Comparison of ENCODE assay signal across 19 cellular contexts in genomic region chr1:119326251-119326650, GRCh38. TPM values are rescaled to one million over a fixed set of nuclear protein-coding genes. Genes with fewer than 3 reads are reported as not detected.
A peak's percentile ranks its signal among the peaks of the same experiment; 100 is the strongest.
DNase-seq lines count a peak whose midpoint lies in the region; ATAC-seq and TF ChIP-seq lines count a peak whose summit lies in the region.
"Had no signal": no experiment of that assay in that cellular context is flagged by ENCODE, and none has a peak within 500 bp of the region (broad histone marks: within the 10 kb centered on the region; RNA-seq: fewer than 3 reads in every experiment).

No MANE protein-coding gene starts in this region.

- H3K27me3 Mint-ChIP-seq in activated T-cell treated with anti-CD3 and anti-CD28 coated beads, Interleukin-2, amount 50 U/mL, for 4 hours (ENCODE audit: low read depth) = peaks cover 9% of the 10 kb centered on the region
- H3K27me3 Mint-ChIP-seq in activated B cell treated with CpG ODN at 0.5 μM for 24 hours = peaks cover 6% of the 10 kb centered on the region
- H3K27me3 Mint-ChIP-seq in stimulated activated naive CD8-positive, alpha-beta T cell treated with anti-CD3 and anti-CD28 coated beads, Interleukin-15, amount 100 ng/mL, for 72 hours = peaks cover 45% of the 10 kb centered on the region

- intact Hi-C loops in activated B cell treated with CpG ODN at 0.5 μM for 24 hours (cut with micrococcal nuclease) = loop anchor here (5.0 kb wide), 1 partner anchor 184 kb away; the partner anchor contains the start of gene WARS2
- intact Hi-C loops in right lobe of liver (cut with DNase I) = no loop called here
- intact Hi-C loops in A673 (cut with micrococcal nuclease; ENCODE audit: unreplicated experiment) = no loop called here

- H3K27me3 ChIP-seq in right lobe of liver (no peaks in the 10 kb centered on the region), thymus (ENCODE audit: control insufficient read depth, insufficient read depth) (no peaks in the 10 kb centered on the region), A673 (replicated peaks; ENCODE audit: insufficient read depth, low read depth, low read length, poor library complexity) (no peaks in the 10 kb centered on the region)
- H3K27me3 ChIP-seq: upper lobe of left lung had no signal

- H3K27ac Mint-ChIP-seq in activated B cell treated with CpG ODN at 0.5 μM for 24 hours = no peak overlapping the region
- no peak overlapping the region for H3K27ac Mint-ChIP-seq in stimulated activated naive CD8-positive, alpha-beta T cell treated with anti-CD3 and anti-CD28 coated beads, Interleukin-15, amount 100 ng/mL, for 72 hours
- H3K27ac Mint-ChIP-seq: activated CD8-positive, alpha-beta T cell treated with anti-CD3 and anti-CD28 coated beads, Interleukin-2, amount 10 ng/mL, durations not matched to agents 7 days and 5 days had no signal

- peak overlapping the region; percentile 77 for H3K4me3 Mint-ChIP-seq in activated T-cell treated with anti-CD3 and anti-CD28 coated beads, Interleukin-2, amount 50 U/mL, for 4 hours
- peak overlapping the region; percentile 82 for H3K4me3 Mint-ChIP-seq in activated B cell treated with CpG ODN at 0.5 μM for 24 hours
- H3K4me3 Mint-ChIP-seq in stimulated activated naive CD8-positive, alpha-beta T cell treated with anti-CD3 and anti-CD28 coated beads, Interleukin-15, amount 100 ng/mL, for 72 hours = peak overlapping the region in 1 of 2 donors; percentile 47

- POLR2A ChIA-PET in activated B cell treated with CpG ODN at 0.5 μM for 24 hours (lab: Charles Lee) (no interaction called here), A673 (lab: Charles Lee; ENCODE audit: low non-redundant PET) (no interaction called here)

- ATAC-seq in activated T-cell treated with anti-CD3 and anti-CD28 coated beads, Interleukin-2, amount 50 U/mL, for 4 hours = no peak
- no peak for ATAC-seq in activated B cell treated with CpG ODN at 0.5 μM for 24 hours (ENCODE audit: low read depth)
- ATAC-seq in right lobe of liver = peak; percentile 50 to 54 (median 51)
- ATAC-seq in stimulated activated naive CD8-positive, alpha-beta T cell treated with anti-CD3 and anti-CD28 coated beads, Interleukin-15, amount 100 ng/mL, for 72 hours = no peak
- ATAC-seq: activated CD8-positive, alpha-beta T cell treated with anti-CD3 and anti-CD28 coated beads, Interleukin-2, amount 10 ng/mL, durations not matched to agents 7 days and 5 days; GM12878 had no signal

- peaks cover 0 to 55% (median 2%) of the 10 kb centered on the region in 4 donors for H3K4me1 ChIP-seq in right lobe of liver
- peaks cover 7% of the 10 kb centered on the region for H3K4me1 ChIP-seq in thymus (ENCODE audit: control insufficient read depth, insufficient read depth, low read length)
- H3K4me1 ChIP-seq in A673 (ENCODE audit: insufficient read depth, low read length, poor library complexity, severe bottlenecking) = no peaks in the 10 kb centered on the region
- H3K4me1 ChIP-seq: Caco-2 had no signal

- no peak for TF ChIP-seq CTCF in activated B cell treated with CpG ODN at 0.5 μM for 24 hours (IDR thresholded peaks at IDR 0.05)
- TF ChIP-seq CTCF in right lobe of liver (IDR thresholded peaks at IDR 0.05) = no peak
- no peak for TF ChIP-seq CTCF in A673 (conservative IDR thresholded peaks at IDR 0.05; ENCODE audit: low read depth, low read length)

- H3K36me3 ChIP-seq in right lobe of liver (peaks cover 0 to 2% (median 0%) of the 10 kb centered on the region in 4 donors), thymus (ENCODE audit: control insufficient read depth, insufficient read depth) (no peaks in the 10 kb centered on the region), A673 (ENCODE audit: insufficient read depth, low read length, poor library complexity, severe bottlenecking) (no peaks in the 10 kb centered on the region)
- H3K36me3 ChIP-seq: upper lobe of left lung, WERI-Rb-1 had no signal

- H3K9me3 ChIP-seq in right lobe of liver (no peaks in the 10 kb centered on the region), thymus (ENCODE audit: control insufficient read depth) (no peaks in the 10 kb centered on the region), A673 (ENCODE audit: low read depth, low read length, poor library complexity, severe bottlenecking) (no peaks in the 10 kb centered on the region)
- H3K9me3 ChIP-seq: Caco-2, psoas muscle, upper lobe of left lung had no signal

- 62% methylated on average over 7 of the region's 7 CpGs for WGBS in right lobe of liver (ENCODE audit: insufficient coverage, low coverage, low lambda C conversion rate, missing lambda C conversion rate)
- WGBS in thymus = 95% methylated on average over 7 of the region's 7 CpGs

- H3K36me3 Mint-ChIP-seq in activated T-cell treated with anti-CD3 and anti-CD28 coated beads, Interleukin-2, amount 50 U/mL, for 4 hours (ENCODE audit: insufficient read depth) = no peaks in the 10 kb centered on the region
- no peaks in the 10 kb centered on the region for H3K36me3 Mint-ChIP-seq in activated B cell treated with CpG ODN at 0.5 μM for 24 hours (ENCODE audit: low read depth)

- BruUV-seq in A673 (replicated peaks; lab: Mats Ljungman, UMichigan) = no TSS peak

- no peak for DNase-seq in activated T-cell treated with anti-CD3 and anti-CD28 coated beads, Interleukin-2, amount 50 U/mL, for 4 hours
- DNase-seq in activated T-cell treated with anti-CD3 and anti-CD28 coated beads, Interleukin-2, amount 50 U/mL, for 1 hour = no peak
- DNase-seq in activated B cell treated with CpG ODN at 0.5 μM for 24 hours (no peak), right lobe of liver (peak in 1 of 3 donors; percentile 33), superior temporal gyrus (ENCODE audit: extremely low spot score) (no peak), A673 (ENCODE audit: low spot score) (no peak)
- DNase-seq in stimulated activated naive CD8-positive, alpha-beta T cell treated with anti-CD3 and anti-CD28 coated beads, Interleukin-15, amount 100 ng/mL, for 72 hours = no peak
- DNase-seq: activated CD8-positive, alpha-beta T cell treated with anti-CD3 and anti-CD28 coated beads, Interleukin-2, amount 10 ng/mL, durations not matched to agents 7 days and 5 days; Caco-2; GDM1; NCI-H2029; NCI-H510A; psoas muscle; SW 1271; WERI-Rb-1 had no signal

- no peak for TF ChIP-seq POLR2A in right lobe of liver (IDR thresholded peaks at IDR 0.05)

- peak overlapping the region in 2 of 3 donors; percentile 79 to 86 for H3K27ac ChIP-seq in right lobe of liver
- H3K27ac ChIP-seq in thymus (ENCODE audit: low read depth) = peak overlapping the region; percentile 52
- no peak overlapping the region for H3K27ac ChIP-seq in A673 (ENCODE audit: low read depth, low read length, poor library complexity, severe bottlenecking)
- H3K27ac ChIP-seq: psoas muscle, upper lobe of left lung, WERI-Rb-1 had no signal

- H3K4me1 Mint-ChIP-seq in activated T-cell treated with anti-CD3 and anti-CD28 coated beads, Interleukin-2, amount 50 U/mL, for 4 hours (ENCODE audit: low read depth) = peaks cover 10% of the 10 kb centered on the region
- peaks cover 22% of the 10 kb centered on the region for H3K4me1 Mint-ChIP-seq in activated B cell treated with CpG ODN at 0.5 μM for 24 hours
- H3K4me1 Mint-ChIP-seq in stimulated activated naive CD8-positive, alpha-beta T cell treated with anti-CD3 and anti-CD28 coated beads, Interleukin-15, amount 100 ng/mL, for 72 hours = peaks cover 37% of the 10 kb centered on the region

- no peaks in the 10 kb centered on the region for H3K9me3 Mint-ChIP-seq in activated T-cell treated with anti-CD3 and anti-CD28 coated beads, Interleukin-2, amount 50 U/mL, for 4 hours
- no peaks in the 10 kb centered on the region for H3K9me3 Mint-ChIP-seq in activated B cell treated with CpG ODN at 0.5 μM for 24 hours
- no peaks in the 10 kb centered on the region for H3K9me3 Mint-ChIP-seq in stimulated activated naive CD8-positive, alpha-beta T cell treated with anti-CD3 and anti-CD28 coated beads, Interleukin-15, amount 100 ng/mL, for 72 hours

- CTCF ChIA-PET in activated B cell treated with CpG ODN at 0.5 μM for 24 hours (lab: Charles Lee) (no interaction called here), A673 (lab: Charles Lee) (no interaction called here)

- H3K4me3 ChIP-seq in right lobe of liver = peak overlapping the region in 2 of 3 donors; percentile 52 to 62
- H3K4me3 ChIP-seq in thymus (ENCODE audit: low read length) = no peak overlapping the region
- H3K4me3 ChIP-seq in A673 (ENCODE audit: low read depth, low read length, poor library complexity, severe bottlenecking) = no peak overlapping the region
- H3K4me3 ChIP-seq: GM12878 had no signal

RNA-seq across cellular contexts. Expression of gene HAO2, which starts 42.3 kb away (rescaled TPM):
- not detected for total RNA-seq in activated T-cell treated with anti-CD3 and anti-CD28 coated beads, Interleukin-2, amount 50 U/mL, for 4 hours
- total RNA-seq in activated B cell treated with CpG ODN at 0.5 μM for 24 hours (not detected in 2 replicates), right lobe of liver (100 to 1,000 TPM in 3 of 6 experiments, 10 to 100 TPM in 3; 33.9 to 282 (median 99.3) TPM), A673 (2021) (not detected in 2 replicates)
- polyA plus RNA-seq in thymus = 6.0 TPM
- total RNA-seq: activated CD8-positive, alpha-beta T cell treated with anti-CD3 and anti-CD28 coated beads, Interleukin-2, amount 10 ng/mL, durations not matched to agents 7 days and 5 days; cerebellum; GM12878; psoas muscle had no signal
- polyA plus RNA-seq: GM12878, psoas muscle had no signal

Comparison
In these comparisons a context has a peak if more than half of its experiments do, and no peak if none do; other contexts are left out.
1. ATAC-seq: peak in right lobe of liver (4 of 4); none in activated T-cell treated with anti-CD3 and anti-CD28 coated beads, Interleukin-2, amount 50 U/mL, for 4 hours (0 of 2), activated B cell treated with CpG ODN at 0.5 μM for 24 hours (single experiment) and stimulated activated naive CD8-positive, alpha-beta T cell treated with anti-CD3 and anti-CD28 coated beads, Interleukin-15, amount 100 ng/mL, for 72 hours (single experiment).
2. H3K4me3 ChIP-seq: peak in right lobe of liver (2 of 3); none in thymus (single experiment) and A673 (single experiment).
3. RNA of gene HAO2, which starts 42.3 kb away (total RNA-seq): 33.9 to 282 TPM in right lobe of liver; not detected in activated T-cell treated with anti-CD3 and anti-CD28 coated beads, Interleukin-2, amount 50 U/mL, for 4 hours, not detected in activated B cell treated with CpG ODN at 0.5 μM for 24 hours and not detected in A673; every median in the first group is over 10 times any median in the second.